In the genomic region with DNA sequence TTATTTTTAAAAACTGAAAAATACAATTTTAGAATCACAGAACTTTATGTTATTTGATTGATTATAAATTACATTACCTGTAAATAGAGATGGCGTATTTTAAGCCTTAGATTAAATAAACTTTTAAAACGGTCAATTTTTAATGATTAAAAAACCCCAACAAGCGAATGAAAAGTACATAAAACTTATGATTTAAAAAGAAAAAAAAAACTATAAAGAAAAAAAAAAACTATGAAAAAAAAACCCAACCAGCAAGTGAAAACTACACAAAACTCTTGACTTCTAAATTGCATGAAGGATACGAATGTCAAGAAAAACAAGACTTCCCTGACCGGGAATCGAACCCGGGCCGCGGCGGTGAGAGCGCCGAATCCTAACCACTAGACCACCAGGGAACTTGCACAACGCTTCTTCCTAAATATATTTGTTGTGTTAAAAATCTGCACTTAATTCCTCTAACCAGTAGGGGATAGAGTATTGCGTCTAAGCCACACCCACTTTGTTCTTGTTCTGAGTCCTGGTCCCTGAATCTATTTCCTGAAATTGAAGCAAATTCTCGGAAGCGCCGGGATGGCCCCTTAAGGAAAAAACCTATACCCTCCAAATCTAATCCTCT, we compare ENCODE assay signal across 8 cellular contexts. TPM values are rescaled to one million over a fixed set of nuclear protein-coding genes. Genes with fewer than 3 reads are reported as not detected.
DNase-seq lines count a peak whose midpoint lies in the region; ATAC-seq and TF ChIP-seq lines count a peak whose summit lies in the region.

No MANE protein-coding gene starts in this region.

- no peak for TF ChIP-seq CTCF in GM13977 (IDR thresholded peaks at IDR 0.05; ENCODE audit: extremely low read depth, insufficient read depth, missing control alignments)

- in situ Hi-C loops in GM13977 (cut with MboI; ENCODE audit: low pct_unique_long_range_greater_than_20kb, low sequenced_read_pairs, unreplicated experiment), result loop anchor here (10.0 kb wide), 1 partner anchor 195 kb away; no protein-coding TSS in a partner anchor

- ATAC-seq in HG02938 (IDR thresholded peaks at IDR 0.05; ENCODE audit: unreplicated experiment), result peak; percentile 85

- DNase-seq in GM13977 (ENCODE audit: low spot score) (peak; percentile 85), NCI-H1694 treated with DMSO at 0.1 percent for 48 hours (lab: John Stamatoyannopoulos, UW) (peak; percentile 90), T-helper 22 cell (ENCODE audit: low read depth) (peak; percentile 62), astrocyte of the hippocampus (ENCODE audit: low read depth, low spot score) (peak; percentile 94), hippocampal formation (lab: John Stamatoyannopoulos, UW) (peak; percentile 76 to 98), renal cortical epithelial cell (ENCODE audit: low read depth) (peak; percentile 94), cortex of kidney (lab: John Stamatoyannopoulos, UW) (no peak)

RNA-seq across cellular contexts. Expression of a gene that starts 10.7 kb away (rescaled TPM):
- 10.6 and 59.0 TPM in 2 replicates for total RNA-seq in renal cortical epithelial cell

RNA-seq across cellular contexts. Expression of a gene that starts 30.6 kb away (rescaled TPM):
- not detected in 2 replicates for total RNA-seq in renal cortical epithelial cell
